Comparison of ENCODE assay signal across 8 cellular contexts in genomic region chr4:83261307-83261706, GRCh38.
"Had no signal": no experiment of that assay in that cellular context is flagged by ENCODE, and none has a peak within 500 bp of the region (broad histone marks: within the 10 kb centered on the region; RNA-seq: fewer than 3 reads in every experiment).

No MANE protein-coding gene starts in this region.

- DNase-seq: central memory CD4-positive, alpha-beta T cell; foreskin fibroblast; kidney; naive B cell; stimulated activated CD4-positive, alpha-beta T cell treated with anti-CD3 and anti-CD28 coated beads, Interleukin-4, amount 100 ng/mL, for 4 hours had no signal

- H3K9me3 ChIP-seq: esophagus squamous epithelium had no signal

- FAIRE-seq: urothelium cell line had no signal

- H3K27ac ChIP-seq: esophagus squamous epithelium, hepatocyte had no signal

- H3K4me3 ChIP-seq: esophagus squamous epithelium, hepatocyte had no signal

- H3K4me2 ChIP-seq: hepatocyte had no signal

- H2AFZ ChIP-seq: hepatocyte had no signal

- H3K27me3 ChIP-seq: esophagus squamous epithelium, hepatocyte had no signal
